ENCODE assay signal across 14 cellular contexts in the genomic region with DNA sequence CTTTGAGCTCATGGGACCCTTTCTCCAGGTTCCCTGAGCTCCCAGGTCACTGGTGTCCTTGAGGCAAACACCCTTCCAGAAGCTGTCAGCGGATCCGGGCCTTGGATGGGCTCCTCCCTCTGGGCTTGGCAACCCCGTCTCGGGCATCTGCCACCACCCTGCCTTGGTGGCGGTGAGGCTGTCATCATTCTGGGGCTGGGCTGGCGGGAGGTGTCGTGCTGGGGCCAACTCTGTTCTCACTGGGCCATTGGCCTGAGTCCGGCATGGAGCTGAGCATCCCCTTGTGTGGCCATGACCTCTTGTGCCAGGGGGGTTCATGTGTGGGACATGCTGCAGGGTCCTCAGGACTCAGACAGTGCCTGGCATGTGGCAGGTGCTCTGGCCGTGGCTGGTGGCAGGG.
"Had no signal": no experiment of that assay in that cellular context is flagged by ENCODE, and none has a peak within 500 bp of the region (broad histone marks: within the 10 kb centered on the region; RNA-seq: fewer than 3 reads in every experiment).

No MANE protein-coding gene starts in this region.

- H3K4me3 ChIP-seq: right lobe of liver, smooth muscle cell, stomach, testis, upper lobe of left lung had no signal

- H3K9me3 ChIP-seq: neutrophil, right lobe of liver, SK-N-SH, stomach, testis, upper lobe of left lung had no signal

- H3K27me3 ChIP-seq: neutrophil, right lobe of liver, stomach, testis, upper lobe of left lung had no signal

- H3K9ac ChIP-seq: SK-N-SH had no signal

- ATAC-seq: right lobe of liver had no signal

- H3K27ac Mint-ChIP-seq: activated naive CD8-positive, alpha-beta T cell; stimulated activated effector memory CD8-positive, alpha-beta T cell treated with anti-CD3 and anti-CD28 coated beads, Interleukin-12 subunit alpha, Interleukin-12 subunit beta, amount 100 ng/mL, for 72 hours; T-helper 2 cell treated with Interferon-gamma antibody and Interleukin-4, amounts not matched to agents 5 μg/mL and 100 μg/mL, for 36 hours had no signal

- H3K27me3 Mint-ChIP-seq: activated naive CD8-positive, alpha-beta T cell had no signal

- H3K4me1 Mint-ChIP-seq: natural killer cell; stimulated activated effector memory CD8-positive, alpha-beta T cell treated with anti-CD3 and anti-CD28 coated beads, Interleukin-12 subunit alpha, Interleukin-12 subunit beta, amount 100 ng/mL, for 72 hours had no signal

- H3K4me3 Mint-ChIP-seq: activated naive CD8-positive, alpha-beta T cell; natural killer cell; stimulated activated effector memory CD8-positive, alpha-beta T cell treated with anti-CD3 and anti-CD28 coated beads, Interleukin-12 subunit alpha, Interleukin-12 subunit beta, amount 100 ng/mL, for 72 hours; T-helper 2 cell treated with Interferon-gamma antibody and Interleukin-4, amounts not matched to agents 5 μg/mL and 100 μg/mL, for 36 hours had no signal

- H3K36me3 ChIP-seq: right lobe of liver, stomach, upper lobe of left lung had no signal

- H3K27ac ChIP-seq: neutrophil, right lobe of liver, stomach, upper lobe of left lung had no signal

- H3K4me2 ChIP-seq: SK-N-SH, smooth muscle cell had no signal

- H3K9me3 Mint-ChIP-seq: natural killer cell; stimulated activated effector memory CD8-positive, alpha-beta T cell treated with anti-CD3 and anti-CD28 coated beads, Interleukin-12 subunit alpha, Interleukin-12 subunit beta, amount 100 ng/mL, for 72 hours; T-helper 2 cell treated with Interferon-gamma antibody and Interleukin-4, amounts not matched to agents 5 μg/mL and 100 μg/mL, for 36 hours had no signal

- DNase-seq: activated CD4-positive, alpha-beta T cell treated with anti-CD3 and anti-CD28 coated beads, Interleukin-2, amount 50 U/mL, for 4 hours; hypothalamus; natural killer cell; SK-N-SH; stimulated activated CD4-positive, alpha-beta T cell treated with anti-CD3 and anti-CD28 coated beads, Interleukin-4, amount 100 ng/mL, for 24 hours; stomach; testis had no signal

- H3K36me3 Mint-ChIP-seq: activated naive CD8-positive, alpha-beta T cell; natural killer cell; stimulated activated effector memory CD8-positive, alpha-beta T cell treated with anti-CD3 and anti-CD28 coated beads, Interleukin-12 subunit alpha, Interleukin-12 subunit beta, amount 100 ng/mL, for 72 hours had no signal
